Comparison of ENCODE assay signal across 8 cellular contexts in the genomic region with DNA sequence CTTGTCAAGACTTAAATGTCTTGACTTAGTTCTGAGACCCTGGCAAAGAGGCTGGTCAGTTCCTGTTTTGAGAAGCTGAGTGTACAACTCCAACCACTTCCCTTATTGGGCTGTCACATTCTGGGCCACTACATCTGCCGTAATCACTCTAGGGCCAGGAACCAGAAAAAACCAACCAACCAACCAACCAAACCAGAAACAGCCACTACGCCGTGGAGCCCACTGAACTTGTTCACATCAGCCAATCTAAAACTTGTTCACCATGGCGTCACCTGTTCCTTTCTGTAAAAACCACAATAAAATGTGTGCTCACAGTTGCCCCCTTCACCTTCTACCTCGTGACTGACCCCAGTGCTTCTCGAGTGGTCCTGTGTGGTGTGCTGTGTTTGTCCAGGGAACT.
DNase-seq lines count a peak whose midpoint lies in the region; ATAC-seq and TF ChIP-seq lines count a peak whose summit lies in the region.

No MANE protein-coding gene starts in this region.

- H4K91ac ChIP-seq in H9 (ENCODE audit: insufficient read length, low read depth, low read length), result no peak overlapping the region

- H3K36me3 ChIP-seq in CD4-positive, CD25-positive, alpha-beta regulatory T cell (ENCODE audit: control insufficient read depth, insufficient read depth, low read length), result no peaks in the 10 kb centered on the region
- H3K36me3 ChIP-seq in brain microvascular endothelial cell (replicated peaks), result no peaks in the 10 kb centered on the region

- H3K79me1 ChIP-seq in H9 (ENCODE audit: insufficient read depth, low read depth, low read length, poor library complexity, severe bottlenecking), result no peaks in the 10 kb centered on the region

- no peak overlapping the region for H2BK120ac ChIP-seq in H9 (ENCODE audit: low read depth, low read length, poor library complexity, severe bottlenecking)

- peak; percentile 31 to 45 for ATAC-seq in CD4-positive, CD25-positive, alpha-beta regulatory T cell (ENCODE audit: low read depth in 2 of 2)
- ATAC-seq in GM19468 (IDR thresholded peaks at IDR 0.05; ENCODE audit: extremely low read depth, unreplicated experiment) (peak; percentile 59), HG03442 (IDR thresholded peaks at IDR 0.05; ENCODE audit: unreplicated experiment) (peak; percentile 74)

- no peak overlapping the region for H2BK5ac ChIP-seq in H9 (ENCODE audit: insufficient read length, low read length)

- H3T11ph ChIP-seq in H9 (ENCODE audit: low read length), result no peak overlapping the region

- H3K18ac ChIP-seq in H9 (ENCODE audit: insufficient read length, low read depth, low read length), result no peak overlapping the region

- H3K27ac ChIP-seq in CD4-positive, CD25-positive, alpha-beta regulatory T cell (ENCODE audit: insufficient read depth, low read length, poor library complexity, severe bottlenecking), result no peak overlapping the region
- H3K27ac ChIP-seq in brain microvascular endothelial cell (no peak overlapping the region), H9 (ENCODE audit: insufficient read length, low read depth, low read length) (no peak overlapping the region)

- no peaks in the 10 kb centered on the region for H3K79me2 ChIP-seq in H9 (ENCODE audit: insufficient read depth, low read length)

- no peak for DNase-seq in CD4-positive, CD25-positive, alpha-beta regulatory T cell
- DNase-seq in germinal center (ENCODE audit: low spot score), result peak; percentile 33
- no peak for DNase-seq in brain microvascular endothelial cell
- no peak for DNase-seq in LoVo (ENCODE audit: low spot score)
- no peak for DNase-seq in SW 1271 (lab: John Stamatoyannopoulos, UW)
- no peak for DNase-seq in H9

- no peaks in the 10 kb centered on the region for H3K27me3 ChIP-seq in CD4-positive, CD25-positive, alpha-beta regulatory T cell (ENCODE audit: control insufficient read depth, insufficient read depth, low read length)
- H3K27me3 ChIP-seq in brain microvascular endothelial cell (replicated peaks) (no peaks in the 10 kb centered on the region), H9 (ENCODE audit: insufficient read depth, low read length) (no peaks in the 10 kb centered on the region)

- H3K14ac ChIP-seq in H9 (ENCODE audit: insufficient read depth, low read length), result no peak overlapping the region

- no CpG with 5 or more reads among the region's 6 CpGs for WGBS in H9 (ENCODE audit: extremely low coverage, insufficient read length, low lambda C conversion rate)

- no peaks in the 10 kb centered on the region for H4K20me1 ChIP-seq in H9 (ENCODE audit: control insufficient read depth, insufficient read depth, insufficient read length)

- no peaks in the 10 kb centered on the region for H3K23me2 ChIP-seq in H9 (ENCODE audit: insufficient read length, low read depth, low read length, poor library complexity, severe bottlenecking)

- TF ChIP-seq CTCF in brain microvascular endothelial cell (IDR thresholded peaks at IDR 0.05; ENCODE audit: low read depth, low read length, missing control alignments) (no peak), H9 (conservative IDR thresholded peaks at IDR 0.05) (no peak)

- no peaks in the 10 kb centered on the region for H3K27me3 Mint-ChIP-seq in CD4-positive, CD25-positive, alpha-beta regulatory T cell
- H3K27me3 Mint-ChIP-seq in H9 (ENCODE audit: low read depth), result no peaks in the 10 kb centered on the region

- no peak overlapping the region for H3K4me2 ChIP-seq in H9 (ENCODE audit: insufficient read depth, insufficient read length, low read length)

- H3K4me1 ChIP-seq in CD4-positive, CD25-positive, alpha-beta regulatory T cell (ENCODE audit: control insufficient read depth, insufficient read depth, low read length, poor library complexity, severe bottlenecking), result peaks cover 10% of the 10 kb centered on the region
- no peaks in the 10 kb centered on the region for H3K4me1 ChIP-seq in H9 (ENCODE audit: insufficient read depth, low read length)

- no peak overlapping the region for H3K27ac Mint-ChIP-seq in CD4-positive, CD25-positive, alpha-beta regulatory T cell
- no peak overlapping the region for H3K27ac Mint-ChIP-seq in H9

- no peak overlapping the region for H4K8ac ChIP-seq in H9 (replicated peaks; ENCODE audit: insufficient read length, low read depth, low read length)

- no peak overlapping the region for H2BK15ac ChIP-seq in H9 (ENCODE audit: low read depth, low read length)

- no peak overlapping the region for H2AFZ ChIP-seq in H9 (ENCODE audit: low read length)

- H3K4ac ChIP-seq in H9 (ENCODE audit: low read depth, low read length), result no peak overlapping the region

- no peak overlapping the region for H2BK20ac ChIP-seq in H9 (ENCODE audit: low read depth, low read length, poor library complexity, severe bottlenecking)

- peaks cover 17% of the 10 kb centered on the region for H3K36me3 Mint-ChIP-seq in CD4-positive, CD25-positive, alpha-beta regulatory T cell
- no peaks in the 10 kb centered on the region for H3K36me3 Mint-ChIP-seq in H9 (ENCODE audit: insufficient read depth in 1 of 3, low read depth in 3 of 3)

- H3K4me3 ChIP-seq in CD4-positive, CD25-positive, alpha-beta regulatory T cell (ENCODE audit: low read depth, low read length), result no peak overlapping the region
- no peak overlapping the region for H3K4me3 ChIP-seq in brain microvascular endothelial cell (ENCODE audit: low read depth, low read length)

- H3K4me3 Mint-ChIP-seq in CD4-positive, CD25-positive, alpha-beta regulatory T cell, result no peak overlapping the region
- H3K4me3 Mint-ChIP-seq in H9, result no peak overlapping the region

- H3K9me3 ChIP-seq in CD4-positive, CD25-positive, alpha-beta regulatory T cell (ENCODE audit: control insufficient read depth in 2 of 2, low read length in 2 of 2), result no peaks in the 10 kb centered on the region
- no peaks in the 10 kb centered on the region for H3K9me3 ChIP-seq in H9 (ENCODE audit: control insufficient read depth, low read depth, low read length)

- no peak overlapping the region for H2AK5ac ChIP-seq in H9 (ENCODE audit: insufficient read length, low read length)

- peaks cover 0 to 1% (median 0%) of the 10 kb centered on the region in 7 donors for H3K9me3 Mint-ChIP-seq in CD4-positive, CD25-positive, alpha-beta regulatory T cell
- H3K9me3 Mint-ChIP-seq in H9, result no peaks in the 10 kb centered on the region

- no peak overlapping the region for H3K56ac ChIP-seq in H9 (ENCODE audit: insufficient read length, low read depth, low read length)

- H3K4me1 Mint-ChIP-seq in CD4-positive, CD25-positive, alpha-beta regulatory T cell, result peaks cover 21 to 49% (median 33%) of the 10 kb centered on the region in 4 donors
- H3K4me1 Mint-ChIP-seq in H9, result no peaks in the 10 kb centered on the region

- no peak overlapping the region for H2BK12ac ChIP-seq in H9 (ENCODE audit: insufficient read length, low read depth, low read length)

- no peak overlapping the region for H4K5ac ChIP-seq in H9 (ENCODE audit: insufficient read length, low read depth, low read length)

- H3K23ac ChIP-seq in H9 (ENCODE audit: insufficient read length, low read depth, low read length), result no peak overlapping the region

- H3K9ac ChIP-seq in H9 (ENCODE audit: extremely low read depth, insufficient read length, low read length), result no peak overlapping the region

- in situ Hi-C loops in brain microvascular endothelial cell (cut with HindIII; ENCODE audit: low pct_ligation_motif_present, low sequenced_read_pairs), result no loop called here
